ENCODE assay signal across 7 cellular contexts in the genomic region with DNA sequence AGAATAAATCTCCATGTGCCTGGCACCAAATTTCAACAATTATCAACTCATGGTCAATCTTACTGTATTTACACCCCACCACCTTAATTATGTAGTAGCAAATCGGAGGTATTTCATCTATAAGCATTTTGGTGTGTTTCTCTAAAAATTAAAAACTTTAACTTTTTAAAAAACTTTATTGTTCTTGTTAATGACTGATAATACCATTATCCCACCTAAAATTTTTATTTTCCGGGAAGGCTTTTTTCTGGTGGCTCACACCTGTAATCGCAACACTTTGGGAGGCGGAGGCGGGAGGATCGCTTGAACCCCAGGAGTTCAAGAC. TPM values are rescaled to one million over a fixed set of nuclear protein-coding genes. Genes with fewer than 3 reads are reported as not detected.
DNase-seq lines count a peak whose midpoint lies in the region; ATAC-seq and TF ChIP-seq lines count a peak whose summit lies in the region.

No MANE protein-coding gene starts in this region.

- H3K4me2 ChIP-seq in OCI-LY1 (ENCODE audit: low read length): peak overlapping the region; percentile 80
- H3K4me2 ChIP-seq in smooth muscle cell: peak overlapping the region; percentile 98

- H3K9ac ChIP-seq in OCI-LY1 (ENCODE audit: low read length) (peak overlapping the region; percentile 91; the same call in 1 of the 2 replicates), smooth muscle cell (ENCODE audit: low read depth) (peak overlapping the region; percentile 56)

- no peaks in the 10 kb centered on the region for H3K27me3 ChIP-seq in OCI-LY1 (ENCODE audit: insufficient read depth, low read length)
- no peaks in the 10 kb centered on the region for H3K27me3 ChIP-seq in smooth muscle cell (ENCODE audit: low read depth)

- H3F3A ChIP-seq in OCI-LY1 (ENCODE audit: insufficient read depth, low read length) (no peaks in the 10 kb centered on the region), smooth muscle cell (ENCODE audit: low read depth) (no peaks in the 10 kb centered on the region)

- H3K79me2 ChIP-seq in OCI-LY1 (ENCODE audit: insufficient read depth, low read length): peaks cover 22% of the 10 kb centered on the region
- H3K79me2 ChIP-seq in smooth muscle cell (ENCODE audit: low read depth): peaks cover 3% of the 10 kb centered on the region

- 63% methylated on average over 6 of the region's 6 CpGs for WGBS in smooth muscle cell (ENCODE audit: low lambda C conversion rate)

- H2AFZ ChIP-seq in OCI-LY1 (ENCODE audit: low read length): no peak overlapping the region
- peak overlapping the region; percentile 91 for H2AFZ ChIP-seq in smooth muscle cell (ENCODE audit: low read depth)

- ATAC-seq in GM21515 (IDR thresholded peaks at IDR 0.05; ENCODE audit: unreplicated experiment): peak; percentile 13

- H3K27ac ChIP-seq in OCI-LY1 (ENCODE audit: low read depth, low read length, poor library complexity, severe bottlenecking): peak overlapping the region; percentile 63
- H3K27ac ChIP-seq in smooth muscle cell (ENCODE audit: low read depth): no peak overlapping the region

- TF ChIP-seq CTCF in OCI-LY1 (IDR thresholded peaks at IDR 0.05; ENCODE audit: low read length) (no peak), fibroblast of mammary gland (conservative IDR thresholded peaks at IDR 0.05; ENCODE audit: control insufficient read depth, insufficient read depth, low read depth, low read length) (no peak), smooth muscle cell (IDR thresholded peaks at IDR 0.05; ENCODE audit: borderline replicate concordance, insufficient read depth, poor library complexity, severe bottlenecking) (no peak)

- H3K9me3 ChIP-seq in OCI-LY1 (ENCODE audit: low read length) (no peaks in the 10 kb centered on the region), smooth muscle cell (replicated peaks; ENCODE audit: low read depth) (no peaks in the 10 kb centered on the region)

- H3K4me1 ChIP-seq in OCI-LY1 (ENCODE audit: insufficient read depth, low read length, severe bottlenecking) (peaks cover 20% of the 10 kb centered on the region), smooth muscle cell (ENCODE audit: low read depth) (no peaks in the 10 kb centered on the region)

- H3K4me3 ChIP-seq in OCI-LY1 (ENCODE audit: low read depth, low read length, poor library complexity, severe bottlenecking) (peak overlapping the region; percentile 93), fibroblast of mammary gland (ENCODE audit: control insufficient read depth, low read depth, low read length) (peak overlapping the region; percentile 94), smooth muscle cell (peak overlapping the region; percentile 65)

- DNase-seq in fibroblast of mammary gland (ENCODE audit: low read depth) (no peak), smooth muscle cell (lab: John Stamatoyannopoulos, UW; ENCODE audit: unreplicated experiment) (no peak), ecto neural progenitor cell (ENCODE audit: low spot score) (no peak), cerebellar cortex (ENCODE audit: low spot score) (no peak)
- no peak for DNase-seq in activated CD4-positive, alpha-beta T cell treated with anti-CD3 and anti-CD28 coated beads, Interleukin-2, amount 50 U/mL, for 4 hours

- H3K9me2 ChIP-seq in OCI-LY1 (ENCODE audit: low read depth, low read length): no peaks in the 10 kb centered on the region

- H4K20me1 ChIP-seq in OCI-LY1 (ENCODE audit: insufficient read depth, low read length): no peaks in the 10 kb centered on the region
- H4K20me1 ChIP-seq in smooth muscle cell (ENCODE audit: low read depth): peaks cover under 1% of the 10 kb centered on the region

- H3K36me3 ChIP-seq in OCI-LY1 (ENCODE audit: insufficient read depth, low read length): peaks cover 46% of the 10 kb centered on the region
- no peaks in the 10 kb centered on the region for H3K36me3 ChIP-seq in smooth muscle cell (ENCODE audit: low read depth)

RNA-seq across cellular contexts. Expression of a gene that starts 0.5 kb away (rescaled TPM):
- total RNA-seq in smooth muscle cell: 6.0 and 14.5 TPM in 2 replicates
- polyA plus RNA-seq in smooth muscle cell: 4.3 and 4.4 TPM in 2 replicates

RNA-seq across cellular contexts. Expression of a gene that starts 24.4 kb away (rescaled TPM):
- 129 and 139 TPM in 2 replicates for total RNA-seq in smooth muscle cell
- 66.7 and 77.7 TPM in 2 replicates for polyA plus RNA-seq in smooth muscle cell

RNA-seq across cellular contexts. Expression of a gene that starts 38.8 kb away (rescaled TPM):
- total RNA-seq in smooth muscle cell: 113 and 132 TPM in 2 replicates
- polyA plus RNA-seq in smooth muscle cell: 223 and 233 TPM in 2 replicates
